ENCODE assay signal across 16 cellular contexts in genomic region chr13:42814868-42815267, GRCh38. TPM values are rescaled to one million over a fixed set of nuclear protein-coding genes. Genes with fewer than 3 reads are reported as not detected.
A peak's percentile ranks its signal among the peaks of the same experiment; 100 is the strongest.
DNase-seq lines count a peak whose midpoint lies in the region; ATAC-seq and TF ChIP-seq lines count a peak whose summit lies in the region.
"Had no signal": no experiment of that assay in that cellular context is flagged by ENCODE, and none has a peak within 500 bp of the region (broad histone marks: within the 10 kb centered on the region; RNA-seq: fewer than 3 reads in every experiment).

No MANE protein-coding gene starts in this region.

- no peak overlapping the region for H3K27ac ChIP-seq in esophagus muscularis mucosa (replicated peaks in 1 of 4)
- H3K27ac ChIP-seq: heart left ventricle, pancreas had no signal

- no peaks in the 10 kb centered on the region for H3K27me3 ChIP-seq in esophagus muscularis mucosa
- H3K27me3 ChIP-seq: heart left ventricle, pancreas had no signal

- DNase-seq in NCI-H1694 (lab: John Stamatoyannopoulos, UW) = peak; percentile 1
- no peak for DNase-seq in NCI-H1694 treated with DMSO at 0.1 percent for 48 hours (lab: John Stamatoyannopoulos, UW)
- peak; percentile 46 for DNase-seq in NCI-H460 (ENCODE audit: extremely low read depth, low read depth)
- peak; percentile 86 for DNase-seq in dedifferentiated amniotic fluid mesenchymal stem cell (ENCODE audit: extremely low spot score)
- peak; percentile 21 for DNase-seq in smooth muscle cell of the brain vasculature (ENCODE audit: low read depth, low spot score)
- no peak for DNase-seq in NCI-H1930 (lab: John Stamatoyannopoulos, UW)
- no peak for DNase-seq in esophagus muscularis mucosa (ENCODE audit: extremely low spot score)
- DNase-seq: activated CD4-positive, alpha-beta T cell treated with anti-CD3 and anti-CD28 coated beads for 36 hours; GF-D8; heart left ventricle; NCI-H345; pancreas; SHP77 treated with DMSO at 0.1 percent for 48 hours; stimulated activated CD4-positive, alpha-beta T cell treated with anti-CD3 and anti-CD28 coated beads, Interleukin-4, amount 100 ng/mL, for 24 hours; stimulated activated naive CD8-positive, alpha-beta T cell treated with anti-CD3 and anti-CD28 coated beads, Interleukin-15, amount 100 ng/mL, for 72 hours had no signal

- intact Hi-C loops in esophagus muscularis mucosa (cut with DNase I) = no loop called here

- no peak for TF ChIP-seq POLR2A in esophagus muscularis mucosa (IDR thresholded peaks at IDR 0.05; ENCODE audit: low read depth)

- no peak for TF ChIP-seq EP300 in esophagus muscularis mucosa (IDR thresholded peaks at IDR 0.05)

- H3K9me3 ChIP-seq in esophagus muscularis mucosa = no peaks in the 10 kb centered on the region
- H3K9me3 ChIP-seq: pancreas had no signal

- no peaks in the 10 kb centered on the region for H3K4me1 ChIP-seq in esophagus muscularis mucosa
- H3K4me1 ChIP-seq: heart left ventricle, pancreas had no signal

- no peak for TF ChIP-seq CTCF in esophagus muscularis mucosa (IDR thresholded peaks at IDR 0.05)

- no peak overlapping the region for H3K4me3 ChIP-seq in esophagus muscularis mucosa
- H3K4me3 ChIP-seq: heart left ventricle, pancreas had no signal

- no peaks in the 10 kb centered on the region for H3K36me3 ChIP-seq in esophagus muscularis mucosa
- H3K36me3 ChIP-seq: heart left ventricle, pancreas had no signal

- no peak for ATAC-seq in GM21390 (IDR thresholded peaks at IDR 0.05; ENCODE audit: unreplicated experiment)
- ATAC-seq: activated CD4-positive, alpha-beta T cell treated with anti-CD3 and anti-CD28 coated beads for 36 hours; heart left ventricle; stimulated activated naive CD8-positive, alpha-beta T cell treated with anti-CD3 and anti-CD28 coated beads, Interleukin-15, amount 100 ng/mL, for 72 hours had no signal

RNA-seq across cellular contexts. Expression of gene FAM216B, which starts 33.5 kb away (rescaled TPM):
- 2.0 and 2.2 TPM in 2 replicates for total RNA-seq in NCI-H460 (2014; rRNA removed; shearing (Covaris generic))
- polyA plus RNA-seq in NCI-H460 (2014; cell fraction: nucleus; rRNA removed) = 1.1 and 1.9 TPM in 2 replicates
- total RNA-seq in esophagus muscularis mucosa = not detected
- total RNA-seq: activated CD4-positive, alpha-beta T cell treated with anti-CD3 and anti-CD28 coated beads for 36 hours had no signal
- polyA plus RNA-seq: pancreas had no signal

Comparison
In these comparisons a context has a peak if more than half of its experiments do, and no peak if none do; other contexts are left out.
1. DNase-seq: peak in NCI-H1694 (single experiment), NCI-H460 (single experiment), dedifferentiated amniotic fluid mesenchymal stem cell (single experiment) and smooth muscle cell of the brain vasculature (single experiment); none in NCI-H1694 treated with DMSO at 0.1 percent for 48 hours (single experiment), NCI-H1930 (0 of 2) and esophagus muscularis mucosa (single experiment).